Comparison of ENCODE assay signal across 1 cellular context in genomic region chr9:98576859-98577258, GRCh38.
TF ChIP-seq lines count a peak whose summit lies in the region.

No MANE protein-coding gene starts in this region.

TF ChIP-seq in K562, 482 proteins besides CTCF, POLR2A, EP300 and RAD21:
- no peak for TF ChIP-seq PCBP2 (IDR thresholded peaks at IDR 0.05; ENCODE audit: low read depth, low read length, poor library complexity, severe bottlenecking)
- TF ChIP-seq ARHGAP35 (IDR thresholded peaks at IDR 0.05; ENCODE audit: partially characterized antibody), result peak; percentile 53
- TF ChIP-seq ARID2 (IDR thresholded peaks at IDR 0.05), result 0 out of 2 replicates have a peak, but pooled peaks have one; percentile 24
- no peak for TF ChIP-seq TAL1 (IDR thresholded peaks at IDR 0.05)
- TF ChIP-seq SMARCA5 (IDR thresholded peaks at IDR 0.05), result no peak
- TF ChIP-seq PYGO2 (tag; IDR thresholded peaks at IDR 0.05), result no peak
- TF ChIP-seq ZBTB26 (CRISPR knock-in tag; IDR thresholded peaks at IDR 0.05), result 0 out of 2 replicates have a peak, but pooled peaks have one; percentile 56
- no peak for TF ChIP-seq C11orf30 (IDR thresholded peaks at IDR 0.05; ENCODE audit: low read depth)
- TF ChIP-seq CTCFL (IDR thresholded peaks at IDR 0.05; ENCODE audit: borderline replicate concordance, insufficient read depth, low read depth, low read length, poor library complexity, severe bottlenecking), result no peak
- TF ChIP-seq HBP1 (CRISPR knock-in tag; IDR thresholded peaks at IDR 0.05), result 0 out of 2 replicates have a peak, but pooled peaks have one; percentile 10
- TF ChIP-seq BRF2 (IDR thresholded peaks at IDR 0.05; ENCODE audit: borderline replicate concordance, insufficient read depth, insufficient read length), result no peak
- TF ChIP-seq SNRNP70 (optimal IDR thresholded peaks at IDR 0.05; ENCODE audit: low read depth, low read length), result no peak
- no peak for TF ChIP-seq TAF15 (IDR thresholded peaks at IDR 0.05; ENCODE audit: low read depth, low read length)
- no peak for TF ChIP-seq PPARD (CRISPR knock-in tag; IDR thresholded peaks at IDR 0.05)
- TF ChIP-seq CREBBP (IDR thresholded peaks at IDR 0.05; ENCODE audit: low read depth, low read length), result peak; percentile 55
- TF ChIP-seq HDGF (IDR thresholded peaks at IDR 0.05), result peak; percentile 70; the same call in 1 of the 2 replicates
- TF ChIP-seq YBX1 (IDR thresholded peaks at IDR 0.05), result peak; percentile 95; the same call in 1 of the 2 replicates
- peak in 1 of 2 experiments; percentile 13; a peak in 1 of 4 replicates for TF ChIP-seq HDAC1 (IDR thresholded peaks at IDR 0.05)
- peak; percentile 60 for TF ChIP-seq EHMT2 (IDR thresholded peaks at IDR 0.05)
- peak; percentile 41; the same call in 1 of the 2 replicates for TF ChIP-seq LARP7 (IDR thresholded peaks at IDR 0.05)
- TF ChIP-seq THRB (CRISPR knock-in tag; conservative IDR thresholded peaks at IDR 0.05), result 0 out of 2 replicates have a peak, but pooled peaks have one; percentile 69
- no peak for TF ChIP-seq AFF1 (IDR thresholded peaks at IDR 0.05; ENCODE audit: low read depth in 1 of 2, partially characterized antibody in 2 of 2)
- peak; percentile 13 to 50; a peak in 1 of 4 replicates for TF ChIP-seq MLLT1 (IDR thresholded peaks at IDR 0.05)
